24 cellular contexts compared by ENCODE assay signal in genomic region chr13:110642291-110642981, GRCh38.
"Had no signal": no experiment of that assay in that cellular context is flagged by ENCODE, and none has a peak within 500 bp of the region (broad histone marks: within the 10 kb centered on the region; RNA-seq: fewer than 3 reads in every experiment).

No MANE protein-coding gene starts in this region.

- H3K4me2 ChIP-seq: hepatocyte had no signal

- H3K4me3 ChIP-seq: adrenal gland, ascending aorta, hepatocyte, left lung, prostate gland, tibial artery had no signal

- H3K9me3 ChIP-seq: adrenal gland, ascending aorta, left lung, prostate gland, tibial artery had no signal

- DNase-seq: activated CD4-positive, alpha-beta T cell treated with anti-CD3 and anti-CD28 coated beads for 4 hours; activated CD4-positive, alpha-beta T cell treated with anti-CD3 and anti-CD28 coated beads, Interleukin-2, amount 50 U/mL, for 48 hours; activated CD4-positive, CD25-positive, alpha-beta regulatory T cell; activated gamma-delta T cell treated with Interleukin-2 at 50 U/mL for 16 hours; activated T-cell treated with anti-CD3 and anti-CD28 coated beads for 4 hours; central memory CD4-positive, alpha-beta T cell; dermis blood vessel endothelial cell; effector CD8-positive, alpha-beta T cell; foreskin melanocyte; kidney glomerular epithelial cell; mammary epithelial cell; midbrain; stimulated activated CD4-positive, alpha-beta T cell treated with anti-CD3 and anti-CD28 coated beads, Interleukin-4, amount 100 ng/mL, for 24 hours; stimulated activated naive CD8-positive, alpha-beta T cell treated with anti-CD3 and anti-CD28 coated beads, Interleukin-15, Interleukin-2, amounts not matched to agents 100 U/mL and 50 U/mL, for 24 hours; T1000; tibial artery had no signal

- H3K9me3 Mint-ChIP-seq: activated naive CD4-positive, alpha-beta T cell treated with anti-CD3 and anti-CD28 coated beads, Interleukin-2, amount 50 U/mL, for 72 hours had no signal

- H3K27ac ChIP-seq: ascending aorta, hepatocyte, left lung, prostate gland had no signal

- FAIRE-seq: urothelium cell line had no signal

- ATAC-seq: activated naive CD4-positive, alpha-beta T cell treated with anti-CD3 and anti-CD28 coated beads, Interleukin-2, amount 50 U/mL, for 72 hours; esophagus mucosa; left lung; stimulated activated naive CD8-positive, alpha-beta T cell treated with anti-CD3 and anti-CD28 coated beads, Interleukin-15, Interleukin-2, amounts not matched to agents 100 U/mL and 50 U/mL, for 24 hours had no signal

- H3K27me3 ChIP-seq: adrenal gland, ascending aorta, hepatocyte, left lung, tibial artery had no signal

- H2AFZ ChIP-seq: hepatocyte had no signal

- H3K79me2 ChIP-seq: hepatocyte had no signal
